ENCODE assay signal across 24 cellular contexts in genomic region chr4:138085956-138086355, GRCh38.
"Had no signal": no experiment of that assay in that cellular context is flagged by ENCODE, and none has a peak within 500 bp of the region (broad histone marks: within the 10 kb centered on the region; RNA-seq: fewer than 3 reads in every experiment).

No MANE protein-coding gene starts in this region.

- H3K4me2 ChIP-seq: hepatocyte had no signal

- H3K27ac ChIP-seq: esophagus squamous epithelium, foreskin keratinocyte, right lobe of liver, spleen, tibial nerve, upper lobe of right lung, vagina had no signal

- H3K79me2 ChIP-seq: hepatocyte had no signal

- H3K27ac Mint-ChIP-seq: naive thymus-derived CD8-positive, alpha-beta T cell; stimulated activated memory B cell treated with anti-CD40 and anti-IgM and Interleukin-4, amounts not matched to agents 10 μg/mL and 1 μg/mL and 100 μg/mL, for 72 hours; stimulated activated naive CD8-positive, alpha-beta T cell treated with anti-CD3 and anti-CD28 coated beads, Interleukin-15, Interleukin-2, amounts not matched to agents 100 ng/mL and 50 ng/mL, for 24 hours had no signal

- H3K4me3 Mint-ChIP-seq: naive thymus-derived CD8-positive, alpha-beta T cell; neural crest cell; stimulated activated memory B cell treated with anti-CD40 and anti-IgM and Interleukin-4, amounts not matched to agents 10 μg/mL and 1 μg/mL and 100 μg/mL, for 72 hours; stimulated activated naive CD8-positive, alpha-beta T cell treated with anti-CD3 and anti-CD28 coated beads, Interleukin-15, Interleukin-2, amounts not matched to agents 100 ng/mL and 50 ng/mL, for 24 hours had no signal

- H3K27me3 Mint-ChIP-seq: stimulated activated memory B cell treated with anti-CD40 and anti-IgM and Interleukin-4, amounts not matched to agents 10 μg/mL and 1 μg/mL and 100 μg/mL, for 72 hours; stimulated activated naive CD8-positive, alpha-beta T cell treated with anti-CD3 and anti-CD28 coated beads, Interleukin-15, Interleukin-2, amounts not matched to agents 100 ng/mL and 50 ng/mL, for 24 hours had no signal

- H3K4me1 ChIP-seq: foreskin keratinocyte, right lobe of liver, spleen, upper lobe of right lung, vagina had no signal

- H3K4me3 ChIP-seq: esophagus squamous epithelium, hepatocyte, lung, psoas muscle, right lobe of liver, spleen, tibial nerve, upper lobe of right lung, vagina had no signal

- H3K27me3 ChIP-seq: esophagus squamous epithelium, foreskin keratinocyte, hepatocyte, right lobe of liver, spleen, tibial nerve, upper lobe of right lung, vagina had no signal

- H3K9me3 ChIP-seq: esophagus squamous epithelium, psoas muscle, right lobe of liver, tibial nerve, upper lobe of right lung, vagina had no signal

- H3K36me3 Mint-ChIP-seq: naive thymus-derived CD8-positive, alpha-beta T cell; stimulated activated memory B cell treated with anti-CD40 and anti-IgM and Interleukin-4, amounts not matched to agents 10 μg/mL and 1 μg/mL and 100 μg/mL, for 72 hours had no signal

- H3K36me3 ChIP-seq: esophagus squamous epithelium, right lobe of liver, spleen, tibial nerve, upper lobe of right lung, vagina had no signal

- DNase-seq: cortex of kidney; effector memory CD4-positive, alpha-beta T cell; esophagus squamous epithelium; foreskin keratinocyte; kidney; left cardiac atrium; left ventricle myocardium superior; naive thymus-derived CD8-positive, alpha-beta T cell; nucleus accumbens; psoas muscle; retina; right lobe of liver; spleen; stimulated activated CD4-positive, alpha-beta T cell treated with anti-CD3 and anti-CD28 coated beads, Interleukin-15, amount 100 ng/mL, for 24 hours; stimulated activated CD4-positive, alpha-beta T cell treated with anti-CD3 and anti-CD28 coated beads, Interleukin-1b, Interleukin-23, amount 100 ng/mL, for 48 hours; stimulated activated CD4-positive, alpha-beta T cell treated with anti-CD3 and anti-CD28 coated beads, Interleukin-4, amount 100 ng/mL, for 24 hours; upper lobe of right lung had no signal

- H3K9me3 Mint-ChIP-seq: naive thymus-derived CD8-positive, alpha-beta T cell; neural crest cell; stimulated activated memory B cell treated with anti-CD40 and anti-IgM and Interleukin-4, amounts not matched to agents 10 μg/mL and 1 μg/mL and 100 μg/mL, for 72 hours; stimulated activated naive CD8-positive, alpha-beta T cell treated with anti-CD3 and anti-CD28 coated beads, Interleukin-15, Interleukin-2, amounts not matched to agents 100 ng/mL and 50 ng/mL, for 24 hours had no signal

- H3K4me1 Mint-ChIP-seq: naive thymus-derived CD8-positive, alpha-beta T cell had no signal
